18 cellular contexts compared by ENCODE assay signal in the genomic region with DNA sequence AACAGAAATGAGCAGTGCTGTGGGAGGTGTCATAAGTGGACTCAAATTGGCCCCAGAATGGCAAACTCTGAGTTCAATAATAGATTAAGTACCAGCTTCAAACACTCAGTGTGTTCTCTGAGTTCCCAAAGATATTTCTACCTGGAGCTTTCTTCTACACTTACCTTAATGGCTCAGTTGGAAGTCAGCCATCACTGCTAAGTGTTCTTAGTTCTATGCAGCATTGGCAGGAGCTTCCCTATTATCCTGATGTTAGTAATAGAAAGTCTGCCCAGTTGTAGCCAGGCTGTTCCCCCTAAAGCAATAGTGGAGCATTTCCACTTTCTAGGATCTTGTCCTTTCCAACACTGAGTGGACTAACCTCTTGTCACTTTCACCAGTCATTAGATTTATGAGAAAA.
"Had no signal": no experiment of that assay in that cellular context is flagged by ENCODE, and none has a peak within 500 bp of the region (broad histone marks: within the 10 kb centered on the region; RNA-seq: fewer than 3 reads in every experiment).

No MANE protein-coding gene starts in this region.

- H3K9me3 Mint-ChIP-seq: activated naive CD4-positive, alpha-beta T cell treated with anti-CD3 and anti-CD28 coated beads, Interleukin-2, amount 10 ng/mL, durations not matched to agents 7 days and 5 days; neural crest cell had no signal

- H3K4me1 Mint-ChIP-seq: neural crest cell had no signal

- DNase-seq: activated CD4-positive, alpha-beta T cell treated with anti-CD3 and anti-CD28 coated beads, Interleukin-2, amount 50 U/mL, for 1 hour; activated CD8-positive, alpha-beta memory T cell treated with anti-CD3 and anti-CD28 coated beads, Interleukin-2, amount 50 U/mL, for 48 hours; activated effector memory CD4-positive, alpha-beta T cell treated with Interleukin-2 at 50 U/mL for 16 hours; activated naive CD4-positive, alpha-beta T cell treated with anti-CD3 and anti-CD28 coated beads, Interleukin-2, amount 10 ng/mL, durations not matched to agents 7 days and 5 days; activated T-cell treated with anti-CD3 and anti-CD28 coated beads, Interleukin-2, amount 50 U/mL, for 48 hours; cerebellar nuclear complex; cortex of kidney; erythroblast; gastrocnemius medialis; head of caudate nucleus; mammary epithelial cell; right cardiac atrium; stimulated activated CD4-positive, alpha-beta T cell treated with anti-CD3 and anti-CD28 coated beads, Interleukin-2, amount 100 ng/mL, for 24 hours; stimulated activated naive CD8-positive, alpha-beta T cell treated with anti-CD3 and anti-CD28 coated beads, Interleukin-15, Interleukin-2, amounts not matched to agents 100 U/mL and 50 U/mL, for 24 hours; trophoblast cell had no signal

- H3K4me3 Mint-ChIP-seq: activated naive CD4-positive, alpha-beta T cell treated with anti-CD3 and anti-CD28 coated beads, Interleukin-2, amount 10 ng/mL, durations not matched to agents 7 days and 5 days; neural crest cell had no signal

- H3K27ac Mint-ChIP-seq: activated naive CD4-positive, alpha-beta T cell treated with anti-CD3 and anti-CD28 coated beads, Interleukin-2, amount 10 ng/mL, durations not matched to agents 7 days and 5 days; progenitor cell of endocrine pancreas had no signal

- H3K27me3 Mint-ChIP-seq: activated naive CD4-positive, alpha-beta T cell treated with anti-CD3 and anti-CD28 coated beads, Interleukin-2, amount 10 ng/mL, durations not matched to agents 7 days and 5 days had no signal

- ATAC-seq: gastrocnemius medialis, left lobe of liver, right cardiac atrium had no signal
